ENCODE assay signal across 1 cellular context in the genomic region with DNA sequence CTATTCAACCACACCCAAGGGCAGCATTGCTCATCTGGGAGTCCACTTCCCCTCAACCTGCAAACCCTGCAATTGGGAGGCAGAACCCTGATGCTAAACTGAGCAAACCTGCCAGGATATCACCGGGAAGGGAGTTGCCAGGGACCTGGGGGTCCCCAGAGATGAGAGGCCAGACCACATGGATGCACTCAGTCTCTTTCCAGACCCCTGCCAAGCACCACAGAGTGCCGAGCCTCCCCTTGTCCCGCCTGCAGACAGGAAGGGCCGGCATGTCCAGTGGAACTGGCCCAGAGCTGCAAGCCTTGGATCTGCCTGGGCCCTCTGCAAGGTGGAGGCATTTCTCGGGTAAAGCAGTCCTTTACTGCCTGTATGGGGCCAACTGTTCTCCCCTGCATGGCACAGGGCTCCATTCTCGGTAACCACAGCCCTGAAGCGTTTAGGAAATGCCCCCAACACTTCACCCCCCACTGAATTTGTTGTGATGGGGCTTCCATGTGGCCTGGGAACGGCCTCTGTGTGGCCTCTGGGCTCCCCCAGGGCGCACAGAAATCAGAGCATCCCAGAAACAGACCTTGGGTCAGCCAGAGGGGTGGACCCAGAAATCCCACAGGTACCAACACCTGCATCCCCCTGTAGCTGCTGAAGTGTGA.
TF ChIP-seq lines count a peak whose summit lies in the region.

No MANE protein-coding gene starts in this region.

TF ChIP-seq in H1, 55 proteins besides CTCF, POLR2A, EP300 and RAD21 (continued from another document):
- TF ChIP-seq EGR1 (IDR thresholded peaks at IDR 0.05; ENCODE audit: borderline replicate concordance, low read depth, low read length) (no peak), CEBPB (IDR thresholded peaks at IDR 0.05; ENCODE audit: low read depth, low read length) (no peak)
